ENCODE assay signal across 8 cellular contexts in genomic region chr4:112637552-112637866, GRCh38. TPM values are rescaled to one million over a fixed set of nuclear protein-coding genes. Genes with fewer than 3 reads are reported as not detected.
A peak's percentile ranks its signal among the peaks of the same experiment; 100 is the strongest.
DNase-seq lines count a peak whose midpoint lies in the region; ATAC-seq and TF ChIP-seq lines count a peak whose summit lies in the region.

No MANE protein-coding gene starts in this region.

- H3K36me3 ChIP-seq in cardiac muscle cell = no peaks in the 10 kb centered on the region
- no peaks in the 10 kb centered on the region for H3K36me3 ChIP-seq in kidney epithelial cell (ENCODE audit: control insufficient read depth, insufficient read depth, low read length)
- H3K36me3 ChIP-seq in uterus = no peaks in the 10 kb centered on the region

- H3K4me1 Mint-ChIP-seq in activated CD8-positive, alpha-beta T cell treated with anti-CD3 and anti-CD28 coated beads for 36 hours (ENCODE audit: low read depth) = peaks cover 24% of the 10 kb centered on the region
- peaks cover 31% of the 10 kb centered on the region for H3K4me1 Mint-ChIP-seq in T-helper 2 cell treated with Interferon-gamma antibody and Interleukin-4, amounts not matched to agents 5 μg/mL and 100 μg/mL, for 36 hours (ENCODE audit: low read depth)

- peaks cover 6% of the 10 kb centered on the region for H3K36me3 Mint-ChIP-seq in activated CD8-positive, alpha-beta T cell treated with anti-CD3 and anti-CD28 coated beads for 36 hours (ENCODE audit: low read depth)
- H3K36me3 Mint-ChIP-seq in T-helper 2 cell treated with Interferon-gamma antibody and Interleukin-4, amounts not matched to agents 5 μg/mL and 100 μg/mL, for 36 hours (ENCODE audit: low read depth) = peaks cover 10% of the 10 kb centered on the region

- H3K4me3 ChIP-seq in cardiac muscle cell (peak overlapping the region; percentile 64), kidney epithelial cell (ENCODE audit: low read depth, low read length) (peak overlapping the region; percentile 99), uterus (peak overlapping the region; percentile 51 to 77)

- intact Hi-C loops in left cardiac atrium (cut with DNase I) (loop anchor here (10.0 kb wide), 2 partner anchors 127 to 457 kb away; no protein-coding TSS in a partner anchor), uterus (cut with DNase I; ENCODE audit: low total_unique reads) (no loop called here)
- intact Hi-C loops in activated CD8-positive, alpha-beta T cell treated with anti-CD3 and anti-CD28 coated beads for 36 hours (cut with micrococcal nuclease) = loop anchor here (10.0 kb wide), 1 partner anchor 297 kb away; no protein-coding TSS in a partner anchor

- no peak overlapping the region for H3K4me3 Mint-ChIP-seq in activated CD8-positive, alpha-beta T cell treated with anti-CD3 and anti-CD28 coated beads for 36 hours
- H3K4me3 Mint-ChIP-seq in T-helper 2 cell treated with Interferon-gamma antibody and Interleukin-4, amounts not matched to agents 5 μg/mL and 100 μg/mL, for 36 hours = no peak overlapping the region

- H3K27me3 Mint-ChIP-seq in activated CD8-positive, alpha-beta T cell treated with anti-CD3 and anti-CD28 coated beads for 36 hours = no peaks in the 10 kb centered on the region
- H3K27me3 Mint-ChIP-seq in T-helper 2 cell treated with Interferon-gamma antibody and Interleukin-4, amounts not matched to agents 5 μg/mL and 100 μg/mL, for 36 hours (ENCODE audit: low read depth) = no peaks in the 10 kb centered on the region

- H3K27ac ChIP-seq in cardiac muscle cell (peak overlapping the region; percentile 95), uterus (peak overlapping the region; percentile 90 to 98)

- TF ChIP-seq CTCF in cardiac muscle cell (IDR thresholded peaks at IDR 0.05; ENCODE audit: low read depth, low read length) = no peak
- TF ChIP-seq CTCF in activated CD8-positive, alpha-beta T cell treated with anti-CD3 and anti-CD28 coated beads for 36 hours (IDR thresholded peaks at IDR 0.05) = peak; percentile 15
- no peak for TF ChIP-seq CTCF in kidney epithelial cell (IDR thresholded peaks at IDR 0.05; ENCODE audit: insufficient read depth, low read length, poor library complexity, severe bottlenecking)
- TF ChIP-seq CTCF in uterus (IDR thresholded peaks at IDR 0.05) = no peak

- H3K9me3 ChIP-seq in cardiac muscle cell (ENCODE audit: low read depth) (no peaks in the 10 kb centered on the region), uterus (no peaks in the 10 kb centered on the region)

- TF ChIP-seq POLR2A in uterus (IDR thresholded peaks at IDR 0.05) = no peak

- no peak overlapping the region for H3K27ac Mint-ChIP-seq in activated CD8-positive, alpha-beta T cell treated with anti-CD3 and anti-CD28 coated beads for 36 hours
- no peak overlapping the region for H3K27ac Mint-ChIP-seq in T-helper 2 cell treated with Interferon-gamma antibody and Interleukin-4, amounts not matched to agents 5 μg/mL and 100 μg/mL, for 36 hours

- CTCF ChIA-PET in activated CD8-positive, alpha-beta T cell treated with anti-CD3 and anti-CD28 coated beads for 36 hours (lab: Charles Lee) = interaction anchor here (0.6 to 4.6 kb wide), 6 partner anchors 8 to 126 kb away, joined by 3 to 56 read pairs (median 4); no protein-coding TSS in a partner anchor

- H3K9me3 Mint-ChIP-seq in activated CD8-positive, alpha-beta T cell treated with anti-CD3 and anti-CD28 coated beads for 36 hours = no peaks in the 10 kb centered on the region
- no peaks in the 10 kb centered on the region for H3K9me3 Mint-ChIP-seq in T-helper 2 cell treated with Interferon-gamma antibody and Interleukin-4, amounts not matched to agents 5 μg/mL and 100 μg/mL, for 36 hours

- ATAC-seq in left cardiac atrium (no peak), GM19397 (IDR thresholded peaks at IDR 0.05; ENCODE audit: unreplicated experiment) (no peak), GM21717 (IDR thresholded peaks at IDR 0.05; ENCODE audit: unreplicated experiment) (no peak)
- no peak for ATAC-seq in activated CD8-positive, alpha-beta T cell treated with anti-CD3 and anti-CD28 coated beads for 36 hours

- POLR2A ChIA-PET in activated CD8-positive, alpha-beta T cell treated with anti-CD3 and anti-CD28 coated beads for 36 hours (lab: Charles Lee) = interaction anchor here (0.6 to 1.5 kb wide), 2 partner anchors 18 to 128 kb away, joined by 3 read pairs; no protein-coding TSS in a partner anchor

- DNase-seq in cardiac muscle cell (ENCODE audit: low read depth in 1 of 2, low spot score in 1 of 2) = no peak
- no peak for DNase-seq in left cardiac atrium
- no peak for DNase-seq in activated CD8-positive, alpha-beta T cell treated with anti-CD3 and anti-CD28 coated beads for 36 hours
- DNase-seq in kidney epithelial cell (ENCODE audit: low read depth) = no peak
- DNase-seq in uterus = no peak
- no peak for DNase-seq in T-helper 2 cell treated with Interferon-gamma antibody and Interleukin-4, amounts not matched to agents 5 μg/mL and 100 μg/mL, for 36 hours (ENCODE audit: low spot score)

- H3K27me3 ChIP-seq in cardiac muscle cell (no peaks in the 10 kb centered on the region), kidney epithelial cell (ENCODE audit: control insufficient read depth, insufficient read depth, low read length) (no peaks in the 10 kb centered on the region), uterus (no peaks in the 10 kb centered on the region)

- H3K4me1 ChIP-seq in cardiac muscle cell (ENCODE audit: low read depth) (peaks cover 11% of the 10 kb centered on the region), uterus (peaks cover 0 to 6% of the 10 kb centered on the region in 2 donors)

RNA-seq across cellular contexts. Expression of gene LARP7, which starts 0.6 kb away (rescaled TPM):
- total RNA-seq in cardiac muscle cell = 27.7 and 48.5 TPM in 2 replicates
- 57.0 and 88.6 TPM in 2 replicates for polyA plus RNA-seq in cardiac muscle cell
- 10 to 100 TPM; 43.9 to 44.9 TPM for total RNA-seq in left cardiac atrium
- total RNA-seq in activated CD8-positive, alpha-beta T cell treated with anti-CD3 and anti-CD28 coated beads for 36 hours = 10 to 100 TPM; 43.2 TPM
- 36.7 and 44.4 TPM in 2 replicates for total RNA-seq in kidney epithelial cell
- total RNA-seq in uterus = 10 to 100 TPM; 21.5 to 44.1 (median 29.4) TPM

RNA-seq across cellular contexts. Expression of gene ZGRF1, which starts 0.8 kb away (rescaled TPM):
- total RNA-seq in cardiac muscle cell = 3.0 and 10.4 TPM in 2 replicates
- polyA plus RNA-seq in cardiac muscle cell = 3.2 and 3.9 TPM in 2 replicates
- 1 to 10 TPM; 1.8 to 2.8 TPM for total RNA-seq in left cardiac atrium
- total RNA-seq in activated CD8-positive, alpha-beta T cell treated with anti-CD3 and anti-CD28 coated beads for 36 hours = 10 to 100 TPM; 45.7 to 47.3 TPM
- total RNA-seq in kidney epithelial cell = 4.4 and 5.9 TPM in 2 replicates
- total RNA-seq in uterus = 10 to 100 TPM in 1 of 4 donors, 1 to 10 TPM in 3; 6.4 to 34.5 (median 8.1) TPM
